In the genomic region with DNA sequence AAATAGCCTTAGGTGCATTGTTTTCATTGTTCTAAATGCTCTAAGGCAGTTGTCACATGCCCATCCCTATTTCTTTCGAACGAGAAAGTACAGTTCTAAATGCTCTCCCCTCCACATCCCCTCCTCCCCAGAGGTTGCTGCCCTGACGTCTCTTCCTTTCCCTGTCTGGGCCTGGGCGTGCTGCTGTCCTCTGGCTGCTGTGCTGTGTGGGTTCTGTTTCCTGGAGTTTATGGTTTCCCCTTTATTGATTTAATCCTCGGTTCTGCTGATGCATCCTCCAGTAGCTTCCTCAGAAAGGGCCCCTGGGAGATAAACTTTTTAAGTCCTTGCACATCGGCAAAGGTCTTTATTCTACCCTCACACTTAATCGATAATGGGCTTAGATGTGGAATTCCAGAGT, we compare ENCODE assay signal across 9 cellular contexts. TPM values are rescaled to one million over a fixed set of nuclear protein-coding genes. Genes with fewer than 3 reads are reported as not detected.
DNase-seq lines count a peak whose midpoint lies in the region; ATAC-seq and TF ChIP-seq lines count a peak whose summit lies in the region.
"Had no signal": no experiment of that assay in that cellular context is flagged by ENCODE, and none has a peak within 500 bp of the region (broad histone marks: within the 10 kb centered on the region; RNA-seq: fewer than 3 reads in every experiment).

No MANE protein-coding gene starts in this region.

- no peaks in the 10 kb centered on the region for H4K20me1 ChIP-seq in SK-N-SH (ENCODE audit: insufficient read depth)

- H3K9me3 ChIP-seq in SK-N-SH = no peaks in the 10 kb centered on the region
- no peaks in the 10 kb centered on the region for H3K9me3 ChIP-seq in vagina

- peak overlapping the region; percentile 1 for H3K4me3 Mint-ChIP-seq in activated CD8-positive, alpha-beta T cell treated with anti-CD3 and anti-CD28 coated beads, Interleukin-2, amount 10 ng/mL, durations not matched to agents 7 days and 5 days

- H3K9me3 Mint-ChIP-seq in activated CD8-positive, alpha-beta T cell treated with anti-CD3 and anti-CD28 coated beads, Interleukin-2, amount 10 ng/mL, durations not matched to agents 7 days and 5 days (ENCODE audit: insufficient read depth) = no peaks in the 10 kb centered on the region

- POLR2A ChIA-PET in SK-N-SH (lab: Yijun Ruan, JAX) = no interaction called here
- POLR2A ChIA-PET in activated CD8-positive, alpha-beta T cell treated with anti-CD3 and anti-CD28 coated beads, Interleukin-2, amount 10 ng/mL, durations not matched to agents 7 days and 5 days (lab: Charles Lee) = no interaction called here

- H3K4me1 ChIP-seq in SK-N-SH (ENCODE audit: control insufficient read depth in 1 of 2, insufficient read depth in 2 of 2, low read depth in 1 of 2, low read length in 1 of 2) = peaks cover 16 to 35% of the 10 kb centered on the region in 2 experiments; a peak in 3 of 4 replicates
- H3K4me1 ChIP-seq in vagina = peaks cover 17% of the 10 kb centered on the region

- no peaks in the 10 kb centered on the region for H3K9me2 ChIP-seq in SK-N-SH

- no peaks in the 10 kb centered on the region for H3K27me3 ChIP-seq in SK-N-SH (ENCODE audit: insufficient read depth)
- H3K27me3 ChIP-seq in vagina = no peaks in the 10 kb centered on the region

- intact Hi-C loops in vagina (cut with DNase I) = no loop called here

- H3K79me2 ChIP-seq in SK-N-SH (ENCODE audit: insufficient read depth) = no peaks in the 10 kb centered on the region; the same call in 1 of the 2 replicates

- H3K27ac ChIP-seq in SK-N-SH (ENCODE audit: low read depth in 2 of 2, low read length in 1 of 2) (no peak overlapping the region), temporal lobe (ENCODE audit: low read depth, low read length) (peak overlapping the region; percentile 92), vagina (no peak overlapping the region)

- H3K27ac Mint-ChIP-seq in activated CD8-positive, alpha-beta T cell treated with anti-CD3 and anti-CD28 coated beads, Interleukin-2, amount 10 ng/mL, durations not matched to agents 7 days and 5 days = peak overlapping the region; percentile 31

- no peaks in the 10 kb centered on the region for H3K27me3 Mint-ChIP-seq in activated CD8-positive, alpha-beta T cell treated with anti-CD3 and anti-CD28 coated beads, Interleukin-2, amount 10 ng/mL, durations not matched to agents 7 days and 5 days (ENCODE audit: low read depth)

- TF ChIP-seq CTCF in SK-N-SH (IDR thresholded peaks at IDR 0.05) = no peak
- no peak for TF ChIP-seq CTCF in vagina (IDR thresholded peaks at IDR 0.05)

- ATAC-seq in SK-N-SH treated with all-trans-retinoic acid at 6 μM for 48 hours = no peak
- ATAC-seq in activated CD8-positive, alpha-beta T cell treated with anti-CD3 and anti-CD28 coated beads, Interleukin-2, amount 10 ng/mL, durations not matched to agents 7 days and 5 days = peak; percentile 58

- TF ChIP-seq POLR2A in vagina (IDR thresholded peaks at IDR 0.05) = no peak

- 48% methylated on average over 7 of the region's 7 CpGs for WGBS in SK-N-SH (ENCODE audit: low lambda C conversion rate)

- TF ChIP-seq EP300 in SK-N-SH (IDR thresholded peaks at IDR 0.05; ENCODE audit: borderline replicate concordance in 1 of 2, low read depth in 1 of 2, low read length in 1 of 2) = no peak

- H3K36me3 Mint-ChIP-seq in activated CD8-positive, alpha-beta T cell treated with anti-CD3 and anti-CD28 coated beads, Interleukin-2, amount 10 ng/mL, durations not matched to agents 7 days and 5 days (ENCODE audit: low read depth) = no peaks in the 10 kb centered on the region

- H3K4me3 ChIP-seq in SK-N-SH (ENCODE audit: low read depth in 2 of 2, low read length in 1 of 2) = no peak overlapping the region
- H3K4me3 ChIP-seq in vagina = no peak overlapping the region

- no peak for TF ChIP-seq RAD21 in SK-N-SH (IDR thresholded peaks at IDR 0.05; ENCODE audit: low read length)

- H3K36me3 ChIP-seq in SK-N-SH (replicated peaks in 1 of 2; ENCODE audit: control insufficient read depth in 1 of 2, insufficient read depth in 2 of 2, low read length in 1 of 2) = peaks cover 0 to 6% of the 10 kb centered on the region in 2 experiments
- H3K36me3 ChIP-seq in vagina = no peaks in the 10 kb centered on the region

- H2AFZ ChIP-seq in SK-N-SH (ENCODE audit: low read depth) = no peak overlapping the region

- CTCF ChIA-PET in SK-N-SH (lab: Yijun Ruan, JAX) = interaction anchor here (1.0 to 6.8 kb wide), 3 partner anchors 23 to 968 kb away, joined by 3 to 43 read pairs (median 8); no protein-coding TSS in a partner anchor
- CTCF ChIA-PET in activated CD8-positive, alpha-beta T cell treated with anti-CD3 and anti-CD28 coated beads, Interleukin-2, amount 10 ng/mL, durations not matched to agents 7 days and 5 days (lab: Charles Lee) = interaction anchor here (1.3 to 1.7 kb wide), 2 partner anchors 24 to 73 kb away, joined by 5 to 6 read pairs; no protein-coding TSS in a partner anchor

- peaks cover 7% of the 10 kb centered on the region for H3F3A ChIP-seq in SK-N-SH (replicated peaks; ENCODE audit: insufficient read depth)

- peaks cover 21% of the 10 kb centered on the region for H3K4me1 Mint-ChIP-seq in activated CD8-positive, alpha-beta T cell treated with anti-CD3 and anti-CD28 coated beads, Interleukin-2, amount 10 ng/mL, durations not matched to agents 7 days and 5 days (ENCODE audit: low read depth)

- peak; percentile 49 for DNase-seq in SK-N-SH
- DNase-seq in activated CD8-positive, alpha-beta T cell treated with anti-CD3 and anti-CD28 coated beads, Interleukin-2, amount 10 ng/mL, durations not matched to agents 7 days and 5 days = no peak
- DNase-seq in islet precursor cell = peak; percentile 87
- DNase-seq in vagina (ENCODE audit: extremely low spot score in 2 of 2) = no peak
- no peak for DNase-seq in occipital lobe (lab: John Stamatoyannopoulos, UW)
- DNase-seq in H4 (ENCODE audit: low spot score) = no peak
- DNase-seq: activated CD8-positive, alpha-beta memory T cell treated with anti-CD3 and anti-CD28 coated beads for 24 hours had no signal

- peak overlapping the region; percentile 30; the same call in 1 of the 2 replicates for H3K4me2 ChIP-seq in SK-N-SH

- no peak overlapping the region for H3K9ac ChIP-seq in SK-N-SH

TF ChIP-seq in SK-N-SH, 30 proteins besides CTCF, POLR2A, EP300 and RAD21:
- TF ChIP-seq MEF2A (IDR thresholded peaks at IDR 0.05; ENCODE audit: borderline replicate concordance, low read depth) (no peak), NRF1 (IDR thresholded peaks at IDR 0.05; ENCODE audit: low read depth, low read length) (no peak), POLR2AphosphoS5 (IDR thresholded peaks at IDR 0.05; ENCODE audit: low read depth, low read length) (no peak), FOXJ3 (CRISPR knock-in tag; IDR thresholded peaks at IDR 0.05) (no peak), GATA2 (CRISPR knock-in tag; IDR thresholded peaks at IDR 0.05) (no peak), FOXM1 (IDR thresholded peaks at IDR 0.05; ENCODE audit: low read depth) (no peak), MXI1 (IDR thresholded peaks at IDR 0.05; ENCODE audit: low read depth, low read length) (no peak), GABPA (IDR thresholded peaks at IDR 0.05; ENCODE audit: low read depth) (no peak), RFX5 (IDR thresholded peaks at IDR 0.05; ENCODE audit: low read length) (no peak)

TF ChIP-seq in SK-N-SH treated with all-trans-retinoic acid at 6 μM for 48 hours, 23 proteins besides CTCF, POLR2A, EP300 and RAD21 (continues in another document):
- TF ChIP-seq, protein P1, sequence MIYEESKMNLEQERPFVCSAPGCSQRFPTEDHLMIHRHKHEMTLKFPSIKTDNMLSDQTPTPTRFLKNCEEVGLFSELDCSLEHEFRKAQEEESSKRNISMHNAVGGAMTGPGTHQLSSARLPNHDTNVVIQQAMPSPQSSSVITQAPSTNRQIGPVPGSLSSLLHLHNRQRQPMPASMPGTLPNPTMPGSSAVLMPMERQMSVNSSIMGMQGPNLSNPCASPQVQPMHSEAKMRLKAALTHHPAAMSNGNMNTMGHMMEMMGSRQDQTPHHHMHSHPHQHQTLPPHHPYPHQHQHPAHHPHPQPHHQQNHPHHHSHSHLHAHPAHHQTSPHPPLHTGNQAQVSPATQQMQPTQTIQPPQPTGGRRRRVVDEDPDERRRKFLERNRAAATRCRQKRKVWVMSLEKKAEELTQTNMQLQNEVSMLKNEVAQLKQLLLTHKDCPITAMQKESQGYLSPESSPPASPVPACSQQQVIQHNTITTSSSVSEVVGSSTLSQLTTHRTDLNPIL (CRISPR knock-in tag; IDR thresholded peaks at IDR 0.05; ENCODE audit: low read depth) = no peak
- no peak for TF ChIP-seq ESRRG (CRISPR knock-in tag; IDR thresholded peaks at IDR 0.05)
- TF ChIP-seq ARNTL (CRISPR knock-in tag; IDR thresholded peaks at IDR 0.05; ENCODE audit: borderline replicate concordance, low read depth) = no peak
- no peak for TF ChIP-seq PPARA (CRISPR knock-in tag; IDR thresholded peaks at IDR 0.05; ENCODE audit: borderline replicate concordance)
- TF ChIP-seq, protein P2, sequence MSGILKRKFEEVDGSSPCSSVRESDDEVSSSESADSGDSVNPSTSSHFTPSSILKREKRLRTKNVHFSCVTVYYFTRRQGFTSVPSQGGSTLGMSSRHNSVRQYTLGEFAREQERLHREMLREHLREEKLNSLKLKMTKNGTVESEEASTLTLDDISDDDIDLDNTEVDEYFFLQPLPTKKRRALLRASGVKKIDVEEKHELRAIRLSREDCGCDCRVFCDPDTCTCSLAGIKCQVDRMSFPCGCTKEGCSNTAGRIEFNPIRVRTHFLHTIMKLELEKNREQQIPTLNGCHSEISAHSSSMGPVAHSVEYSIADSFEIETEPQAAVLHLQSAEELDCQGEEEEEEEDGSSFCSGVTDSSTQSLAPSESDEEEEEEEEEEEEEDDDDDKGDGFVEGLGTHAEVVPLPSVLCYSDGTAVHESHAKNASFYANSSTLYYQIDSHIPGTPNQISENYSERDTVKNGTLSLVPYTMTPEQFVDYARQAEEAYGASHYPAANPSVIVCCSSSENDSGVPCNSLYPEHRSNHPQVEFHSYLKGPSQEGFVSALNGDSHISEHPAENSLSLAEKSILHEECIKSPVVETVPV (CRISPR knock-in tag; IDR thresholded peaks at IDR 0.05) = no peak
- no peak for TF ChIP-seq ZNF565 (CRISPR knock-in tag; conservative IDR thresholded peaks at IDR 0.05; ENCODE audit: low read depth)
- TF ChIP-seq GLIS3 (CRISPR knock-in tag; IDR thresholded peaks at IDR 0.05) = no peak
- no peak for TF ChIP-seq SNAI2 (CRISPR knock-in tag; IDR thresholded peaks at IDR 0.05)
- no peak for TF ChIP-seq ZNF70 (CRISPR knock-in tag; IDR thresholded peaks at IDR 0.05)
- TF ChIP-seq BACH2 (CRISPR knock-in tag; IDR thresholded peaks at IDR 0.05; ENCODE audit: borderline replicate concordance) = no peak
- no peak for TF ChIP-seq TCF4 (CRISPR knock-in tag; IDR thresholded peaks at IDR 0.05; ENCODE audit: borderline replicate concordance)

RNA-seq across cellular contexts. Expression of gene MVB12B, which starts 48.8 kb away (rescaled TPM):
- polyA plus RNA-seq in SK-N-SH (2012; rRNA removed) = 3.7 and 5.1 TPM in 2 replicates
- polyA plus RNA-seq in SK-N-SH (2012; cell fraction: cytosol; rRNA removed) = 4.4 and 6.2 TPM in 2 replicates
- 6.4 and 6.8 TPM in 2 replicates for polyA plus RNA-seq in SK-N-SH (2012; cell fraction: nucleus; rRNA removed)
- total RNA-seq in activated CD8-positive, alpha-beta T cell treated with anti-CD3 and anti-CD28 coated beads, Interleukin-2, amount 10 ng/mL, durations not matched to agents 7 days and 5 days = 10 to 100 TPM; 17.4 to 19.9 TPM
- 29.7 TPM for total RNA-seq in temporal lobe
- total RNA-seq in vagina = 16.5 TPM
- total RNA-seq in occipital lobe = 28.7 TPM
- 1.4 and 2.8 TPM in 2 replicates for total RNA-seq in H4 (2014; rRNA removed; shearing (Covaris generic))

Comparison
In these comparisons a context has a peak if more than half of its experiments do, and no peak if none do; other contexts are left out.
1. DNase-seq: peak in SK-N-SH (single experiment) and islet precursor cell (single experiment); none in activated CD8-positive, alpha-beta T cell treated with anti-CD3 and anti-CD28 coated beads, Interleukin-2, amount 10 ng/mL, durations not matched to agents 7 days and 5 days (single experiment), vagina (0 of 2), occipital lobe (single experiment) and H4 (single experiment).